24 cellular contexts compared by ENCODE assay signal in genomic region chr3:58564054-58564453, GRCh38. TPM values are rescaled to one million over a fixed set of nuclear protein-coding genes. Genes with fewer than 3 reads are reported as not detected.
"Had no signal": no experiment of that assay in that cellular context is flagged by ENCODE, and none has a peak within 500 bp of the region (broad histone marks: within the 10 kb centered on the region; RNA-seq: fewer than 3 reads in every experiment).

No MANE protein-coding gene starts in this region.

- DNase-seq: activated B cell treated with CpG ODN at 0.5 μM for 24 hours; activated CD4-positive, alpha-beta T cell treated with anti-CD3 and anti-CD28 coated beads for 36 hours; activated CD4-positive, alpha-beta T cell treated with anti-CD3 and anti-CD28 coated beads, Interleukin-2, amount 50 U/mL, for 4 hours; activated gamma-delta T cell treated with Interleukin-2 at 50 U/mL for 16 hours; activated naive CD4-positive, alpha-beta T cell treated with anti-CD3 and anti-CD28 coated beads, Interleukin-2, amount 50 U/mL, for 16 hours; activated T-cell treated with anti-CD3 and anti-CD28 coated beads, Interleukin-2, amount 50 U/mL, for 1 hour; amniotic stem cell; effector CD4-positive, alpha-beta T cell; gastrocnemius medialis; glutamatergic neuron; immature natural killer cell; naive thymus-derived CD8-positive, alpha-beta T cell; posterior cingulate gyrus; stimulated activated CD4-positive, alpha-beta T cell treated with anti-CD3 and anti-CD28 coated beads, Interleukin-12 subunit alpha, Interleukin-12 subunit beta, amount 100 ng/mL, for 4 hours; stimulated activated CD4-positive, alpha-beta T cell treated with anti-CD3 and anti-CD28 coated beads, Interleukin-4, amount 100 ng/mL, for 1 hour; stimulated activated naive CD8-positive, alpha-beta T cell treated with anti-CD3 and anti-CD28 coated beads, Interleukin-15, Interleukin-2, amounts not matched to agents 100 U/mL and 50 U/mL, for 24 hours; T-helper 1 cell; testis had no signal

- H3K27ac ChIP-seq: gastrocnemius medialis, right lobe of liver, skin epidermis, testis, transverse colon had no signal

- FAIRE-seq: colon, kidney had no signal

- H3K9me3 ChIP-seq: gastrocnemius medialis, right lobe of liver, testis, transverse colon had no signal

- H3K4me3 ChIP-seq: gastrocnemius medialis, right lobe of liver, skin epidermis, testis, transverse colon had no signal

- ATAC-seq: activated CD4-positive, alpha-beta T cell treated with anti-CD3 and anti-CD28 coated beads for 36 hours; gastrocnemius medialis; naive thymus-derived CD8-positive, alpha-beta T cell; stimulated activated naive CD8-positive, alpha-beta T cell treated with anti-CD3 and anti-CD28 coated beads, Interleukin-15, Interleukin-2, amounts not matched to agents 100 U/mL and 50 U/mL, for 24 hours had no signal

- H3K4me1 ChIP-seq: gastrocnemius medialis, testis had no signal

- H3K27me3 ChIP-seq: gastrocnemius medialis, right lobe of liver, testis, transverse colon had no signal

- H3K36me3 ChIP-seq: gastrocnemius medialis, right lobe of liver, transverse colon had no signal

RNA-seq across cellular contexts. Expression of gene FAM107A, which starts 13.1 kb away (rescaled TPM):
- total RNA-seq: activated B cell treated with CpG ODN at 0.5 μM for 24 hours; activated CD4-positive, alpha-beta T cell treated with anti-CD3 and anti-CD28 coated beads for 36 hours; bronchial epithelial cell; naive thymus-derived CD8-positive, alpha-beta T cell had no signal
- polyA plus RNA-seq: immature natural killer cell; naive thymus-derived CD8-positive, alpha-beta T cell had no signal

RNA-seq across cellular contexts. Expression of gene ACOX2, which starts 27.1 kb away (rescaled TPM):
- total RNA-seq: activated B cell treated with CpG ODN at 0.5 μM for 24 hours; activated CD4-positive, alpha-beta T cell treated with anti-CD3 and anti-CD28 coated beads for 36 hours; naive thymus-derived CD8-positive, alpha-beta T cell had no signal
- polyA plus RNA-seq: immature natural killer cell; naive thymus-derived CD8-positive, alpha-beta T cell had no signal
